ENCODE assay signal across 8 cellular contexts in the genomic region with DNA sequence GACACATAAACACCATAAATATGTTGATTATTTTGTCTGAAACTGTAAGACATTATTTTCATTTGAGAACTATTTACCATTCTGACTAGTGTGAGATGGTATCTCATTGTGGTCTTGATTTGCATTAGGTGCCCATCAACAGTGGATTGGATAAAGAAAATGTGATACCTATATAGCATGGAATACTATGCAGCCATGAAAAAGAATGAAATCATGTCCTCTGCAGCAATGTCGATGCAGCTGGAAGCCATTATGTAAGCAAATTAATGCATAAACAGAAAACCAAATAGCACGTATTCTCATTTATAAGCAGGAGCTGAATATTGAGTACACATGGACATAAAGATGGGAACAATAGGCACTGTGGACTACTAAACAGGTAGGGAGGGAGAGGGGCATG.
"Had no signal": no experiment of that assay in that cellular context is flagged by ENCODE, and none has a peak within 500 bp of the region (broad histone marks: within the 10 kb centered on the region; RNA-seq: fewer than 3 reads in every experiment).

No MANE protein-coding gene starts in this region.

- H3K4me1 ChIP-seq: HAP-1 had no signal

- H3K9me3 Mint-ChIP-seq: GM23338 had no signal

- H3K9me3 ChIP-seq: HAP-1 had no signal

- H2AFZ ChIP-seq: GM23338 had no signal

- H3K4me2 ChIP-seq: GM23338, KMS-11 had no signal

- ATAC-seq: GM23338, HCT116 had no signal

- H3K4me3 ChIP-seq: GM23338, HAP-1 had no signal

- DNase-seq: H7, IMR-90, KBM-7 had no signal

- FAIRE-seq: HTR-8/SVneo had no signal

- H3K9ac ChIP-seq: KMS-11 had no signal

- H3K4me3 Mint-ChIP-seq: GM23338 had no signal

- H3K27ac Mint-ChIP-seq: GM23338 had no signal

- H3K27ac ChIP-seq: KMS-11 had no signal

- H3K36me3 ChIP-seq: HAP-1 had no signal
